Comparison of ENCODE assay signal across 1 cellular context in genomic region chr18:10454800-10455550, GRCh38.
TF ChIP-seq lines count a peak whose summit lies in the region.

No MANE protein-coding gene starts in this region.

TF ChIP-seq in SK-N-SH treated with all-trans-retinoic acid at 6 μM for 48 hours, 23 proteins besides CTCF, POLR2A, EP300 and RAD21 (continued from another document):
- TF ChIP-seq TSHZ2 (CRISPR knock-in tag; IDR thresholded peaks at IDR 0.05) = no peak
- TF ChIP-seq CREB5 (CRISPR knock-in tag; IDR thresholded peaks at IDR 0.05; ENCODE audit: low read depth) = no peak
- TF ChIP-seq ZFP3 (CRISPR knock-in tag; IDR thresholded peaks at IDR 0.05) = no peak
- no peak for TF ChIP-seq POU6F1 (CRISPR knock-in tag; IDR thresholded peaks at IDR 0.05; ENCODE audit: borderline replicate concordance, low read depth)
- no peak for TF ChIP-seq CSDC2 (CRISPR knock-in tag; IDR thresholded peaks at IDR 0.05)
- TF ChIP-seq OSR1 (CRISPR knock-in tag; IDR thresholded peaks at IDR 0.05) = no peak
- TF ChIP-seq CSRNP3 (CRISPR knock-in tag; IDR thresholded peaks at IDR 0.05) = no peak
- no peak for TF ChIP-seq ZNF8 (CRISPR knock-in tag; IDR thresholded peaks at IDR 0.05)
- no peak for TF ChIP-seq ISL1 (CRISPR knock-in tag; IDR thresholded peaks at IDR 0.05)
- no peak for TF ChIP-seq GLIS3 (CRISPR knock-in tag; IDR thresholded peaks at IDR 0.05)
- no peak for TF ChIP-seq ZC3H10 (CRISPR knock-in tag; IDR thresholded peaks at IDR 0.05)
- TF ChIP-seq ESRRG (CRISPR knock-in tag; IDR thresholded peaks at IDR 0.05) = no peak
- TF ChIP-seq BACH2 (CRISPR knock-in tag; IDR thresholded peaks at IDR 0.05; ENCODE audit: borderline replicate concordance) = no peak
- TF ChIP-seq PPARA (CRISPR knock-in tag; IDR thresholded peaks at IDR 0.05; ENCODE audit: borderline replicate concordance) = no peak
